ENCODE assay signal across 1 cellular context in genomic region chr11:1896895-1897294, GRCh38.
TF ChIP-seq lines count a peak whose summit lies in the region.

No MANE protein-coding gene starts in this region.

TF ChIP-seq in K562, 482 proteins besides CTCF, POLR2A, EP300 and RAD21:
- no peak for TF ChIP-seq MCM5 (IDR thresholded peaks at IDR 0.05; ENCODE audit: low read depth)
- TF ChIP-seq THRA (IDR thresholded peaks at IDR 0.05): no peak
- TF ChIP-seq MITF (IDR thresholded peaks at IDR 0.05): no peak
- peak; percentile 66; the same call in 1 of the 2 replicates for TF ChIP-seq BMI1 (IDR thresholded peaks at IDR 0.05; ENCODE audit: low read length)
- peak; percentile 3 for TF ChIP-seq ZFP36 (IDR thresholded peaks at IDR 0.05; ENCODE audit: low read depth, low read length, partially characterized antibody)
- peak; percentile 63 for TF ChIP-seq CBX2 (IDR thresholded peaks at IDR 0.05; ENCODE audit: insufficient read depth, low read length, poor library complexity, severe bottlenecking)
- TF ChIP-seq DEAF1 (CRISPR knock-in tag; IDR thresholded peaks at IDR 0.05): no peak
- TF ChIP-seq ZKSCAN3 (CRISPR knock-in tag; IDR thresholded peaks at IDR 0.05): no peak
- no peak for TF ChIP-seq ZBTB7A (IDR thresholded peaks at IDR 0.05; ENCODE audit: borderline replicate concordance, control insufficient read depth, low read depth, low read length)
- peak; percentile 83 for TF ChIP-seq CBX8 (IDR thresholded peaks at IDR 0.05; ENCODE audit: borderline replicate concordance, extremely low read depth, low read depth, low read length, poor library complexity, severe bottlenecking)
- no peak for TF ChIP-seq SP1 (CRISPR knock-in tag; IDR thresholded peaks at IDR 0.05)
- peak in 1 of 3 experiments; percentile 42 for TF ChIP-seq YY1 (IDR thresholded peaks at IDR 0.05; ENCODE audit: borderline replicate concordance in 1 of 3, control insufficient read depth in 1 of 3, extremely low read depth in 1 of 3, insufficient read depth in 3 of 3, insufficient read length in 1 of 3, insufficient replicate concordance in 2 of 3, low read depth in 1 of 3, low read length in 2 of 3)
- TF ChIP-seq TFAM (CRISPR knock-in tag; conservative IDR thresholded peaks at IDR 0.05): no peak
- peak; percentile 53; the same call in 1 of the 2 replicates for TF ChIP-seq RNF2 (IDR thresholded peaks at IDR 0.05)
